Comparison of ENCODE assay signal across 10 cellular contexts in the genomic region with DNA sequence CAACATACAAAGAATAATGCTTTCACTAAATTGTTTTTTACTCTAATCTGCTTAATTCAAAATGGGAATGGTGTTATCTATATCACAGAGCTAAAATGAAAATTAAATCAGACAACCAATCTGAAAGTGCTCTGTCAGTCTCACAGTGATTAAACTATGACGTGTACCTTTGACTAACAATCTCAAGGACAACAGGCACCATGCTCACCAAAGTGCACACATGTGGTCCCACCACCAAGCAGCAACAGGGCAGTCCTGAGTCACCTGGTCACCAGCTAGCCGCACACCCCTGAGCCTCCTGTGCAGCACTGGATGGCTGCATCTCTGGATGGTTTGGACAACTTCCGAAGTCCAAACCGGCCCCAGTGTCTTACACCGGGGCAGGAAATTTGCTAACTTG. TPM values are rescaled to one million over a fixed set of nuclear protein-coding genes. Genes with fewer than 3 reads are reported as not detected.
DNase-seq lines count a peak whose midpoint lies in the region; ATAC-seq and TF ChIP-seq lines count a peak whose summit lies in the region.
"Had no signal": no experiment of that assay in that cellular context is flagged by ENCODE, and none has a peak within 500 bp of the region (broad histone marks: within the 10 kb centered on the region; RNA-seq: fewer than 3 reads in every experiment).

No MANE protein-coding gene starts in this region.

- H3K4me1 ChIP-seq in BLaER1 treated with 17β-estradiol and CSF1 and Interleukin-3, amounts not matched to agents 10 nM and 100 nM, result peaks cover 70 to 100% (median 97%) of the 10 kb centered on the region in 10 experiments
- H3K4me1 ChIP-seq in body of pancreas, result peaks cover 17% of the 10 kb centered on the region
- H3K4me1 ChIP-seq in esophagus muscularis mucosa, result peaks cover 17 to 33% (median 21%) of the 10 kb centered on the region in 4 donors
- H3K4me1 ChIP-seq: psoas muscle had no signal

- TF ChIP-seq EP300 in esophagus muscularis mucosa (IDR thresholded peaks at IDR 0.05), result no peak

- intact Hi-C loops in body of pancreas (cut with DNase I), result loop anchor here (10.0 kb wide), 1 partner anchor 52 kb away; no protein-coding TSS in a partner anchor
- intact Hi-C loops in esophagus muscularis mucosa (cut with DNase I), result no loop called here

- WGBS in body of pancreas, 2 donors, result 69 to 72% methylated on average over 5 of the region's 5 CpGs
- 88% methylated on average over 5 of the region's 5 CpGs for WGBS in esophagus muscularis mucosa

- H3K27ac Mint-ChIP-seq in naive B cell, result peak overlapping the region; percentile 28 to 96 (median 91)

- H3K4me3 ChIP-seq in BLaER1 treated with 17β-estradiol and CSF1 and Interleukin-3, amounts not matched to agents 10 nM and 100 nM, result peak overlapping the region in 2 of 10 experiments; percentile 43 to 49; a peak in 3 of 20 replicates
- no peak overlapping the region for H3K4me3 ChIP-seq in body of pancreas
- no peak overlapping the region for H3K4me3 ChIP-seq in esophagus muscularis mucosa
- H3K4me3 ChIP-seq: psoas muscle had no signal

- H3K9me3 ChIP-seq in BLaER1 treated with 17β-estradiol and CSF1 and Interleukin-3, amounts not matched to agents 10 nM and 100 nM (replicated peaks in 1 of 11), result no peaks in the 10 kb centered on the region
- H3K9me3 ChIP-seq in body of pancreas (no peaks in the 10 kb centered on the region), esophagus muscularis mucosa (no peaks in the 10 kb centered on the region)
- H3K9me3 ChIP-seq: psoas muscle had no signal

- H3K27me3 ChIP-seq in BLaER1 treated with 17β-estradiol and CSF1 and Interleukin-3, amounts not matched to agents 10 nM and 100 nM, result no peaks in the 10 kb centered on the region
- H3K27me3 ChIP-seq in body of pancreas (no peaks in the 10 kb centered on the region), esophagus muscularis mucosa (no peaks in the 10 kb centered on the region)

- ATAC-seq in body of pancreas, result peak; percentile 73
- ATAC-seq in naive B cell (ENCODE audit: low read depth in 2 of 2), result no peak
- no peak for ATAC-seq in HG03280 (IDR thresholded peaks at IDR 0.05; ENCODE audit: unreplicated experiment)

- TF ChIP-seq CTCF in body of pancreas (IDR thresholded peaks at IDR 0.05), result no peak
- TF ChIP-seq CTCF in esophagus muscularis mucosa (IDR thresholded peaks at IDR 0.05), result no peak

- peak overlapping the region in 7 of 8 donors; percentile 35 to 93 (median 81) for H3K4me3 Mint-ChIP-seq in naive B cell

- H3K27ac ChIP-seq in BLaER1 treated with 17β-estradiol and CSF1 and Interleukin-3, amounts not matched to agents 10 nM and 100 nM, result peak overlapping the region in 9 of 11 experiments; percentile 24 to 86 (median 81); a peak in 17 of 22 replicates
- H3K27ac ChIP-seq in body of pancreas (peak overlapping the region in 1 of 4 donors; percentile 7), esophagus muscularis mucosa (replicated peaks in 1 of 4) (no peak overlapping the region)
- H3K27ac ChIP-seq: psoas muscle had no signal

- H3K36me3 ChIP-seq in BLaER1 treated with 17β-estradiol and CSF1 and Interleukin-3, amounts not matched to agents 10 nM and 100 nM, result peaks cover 61 to 89% (median 83%) of the 10 kb centered on the region in 11 experiments; a peak in 21 of 22 replicates
- H3K36me3 ChIP-seq in body of pancreas (replicated peaks in 1 of 2; ENCODE audit: insufficient read depth in 1 of 2, low read depth in 2 of 2) (peaks cover 0 to 2% of the 10 kb centered on the region in 2 donors), esophagus muscularis mucosa (peaks cover 0 to 46% (median 23%) of the 10 kb centered on the region in 4 donors)

- peak overlapping the region; percentile 56 to 97 (median 89) for H3K4me2 ChIP-seq in BLaER1 treated with 17β-estradiol and CSF1 and Interleukin-3, amounts not matched to agents 10 nM and 100 nM

- no peaks in the 10 kb centered on the region for H3K27me3 Mint-ChIP-seq in naive B cell

- no peaks in the 10 kb centered on the region for H3K9me3 Mint-ChIP-seq in naive B cell

- no peak for TF ChIP-seq POLR2A in body of pancreas (IDR thresholded peaks at IDR 0.05)
- TF ChIP-seq POLR2A in esophagus muscularis mucosa (IDR thresholded peaks at IDR 0.05; ENCODE audit: low read depth), result no peak

- DNase-seq in HS-5 (ENCODE audit: low read depth), result peak; percentile 10
- DNase-seq in body of pancreas, result peak; percentile 20 to 50 (median 50)
- DNase-seq in naive B cell, result no peak
- no peak for DNase-seq in SHP77 treated with DMSO at 0.1 percent for 48 hours (lab: John Stamatoyannopoulos, UW)
- no peak for DNase-seq in esophagus muscularis mucosa (ENCODE audit: extremely low spot score)
- no peak for DNase-seq in NCI-H524 treated with DMSO at 0.1 percent for 48 hours (lab: John Stamatoyannopoulos, UW)
- DNase-seq: NCI-H146, psoas muscle had no signal

- peaks cover 78 to 100% (median 100%) of the 10 kb centered on the region in 11 experiments for H4K20me1 ChIP-seq in BLaER1 treated with 17β-estradiol and CSF1 and Interleukin-3, amounts not matched to agents 10 nM and 100 nM

- peak overlapping the region in 7 of 11 experiments; percentile 66 to 80 (median 73); a peak in 12 of 22 replicates for H3K9ac ChIP-seq in BLaER1 treated with 17β-estradiol and CSF1 and Interleukin-3, amounts not matched to agents 10 nM and 100 nM

- no peaks in the 10 kb centered on the region for H3K36me3 Mint-ChIP-seq in naive B cell

- peaks cover 36 to 60% (median 45%) of the 10 kb centered on the region in 3 donors for H3K4me1 Mint-ChIP-seq in naive B cell

RNA-seq across cellular contexts. Expression of a gene that starts 54.5 kb away (rescaled TPM):
- 10 to 100 TPM; 51.7 to 56.3 TPM for total RNA-seq in body of pancreas
- polyA plus RNA-seq in naive B cell (ENCODE audit: low read depth in 6 of 6), result 10 to 100 TPM; 38.4 to 56.6 (median 44.5) TPM
- total RNA-seq in esophagus muscularis mucosa, result 100 to 1,000 TPM in 1 of 4 donors, 10 to 100 TPM in 3; 66.4 to 119 (median 82.7) TPM

RNA-seq across cellular contexts. Expression of a gene that starts 58.1 kb away (rescaled TPM):
- 10 to 100 TPM; 71.3 to 79.1 TPM for total RNA-seq in body of pancreas
- polyA plus RNA-seq in naive B cell (ENCODE audit: low read depth in 6 of 6), result 100 to 1,000 TPM in 3 of 6 donors, 10 to 100 TPM in 3; 57.9 to 131 (median 92.3) TPM
- 100 to 1,000 TPM; 124 to 166 (median 161) TPM for total RNA-seq in esophagus muscularis mucosa

Comparison
In these comparisons a context has a peak if more than half of its experiments do, and no peak if none do; other contexts are left out.
1. H3K27ac ChIP-seq: peak in BLaER1 treated with 17β-estradiol and CSF1 and Interleukin-3, amounts not matched to agents 10 nM and 100 nM (9 of 11); none in esophagus muscularis mucosa (0 of 4).
2. DNase-seq: peak in HS-5 (single experiment) and body of pancreas (4 of 4); none in naive B cell (single experiment), SHP77 treated with DMSO at 0.1 percent for 48 hours (single experiment), esophagus muscularis mucosa (single experiment) and NCI-H524 treated with DMSO at 0.1 percent for 48 hours (single experiment).